ENCODE assay signal across 7 cellular contexts in the genomic region with DNA sequence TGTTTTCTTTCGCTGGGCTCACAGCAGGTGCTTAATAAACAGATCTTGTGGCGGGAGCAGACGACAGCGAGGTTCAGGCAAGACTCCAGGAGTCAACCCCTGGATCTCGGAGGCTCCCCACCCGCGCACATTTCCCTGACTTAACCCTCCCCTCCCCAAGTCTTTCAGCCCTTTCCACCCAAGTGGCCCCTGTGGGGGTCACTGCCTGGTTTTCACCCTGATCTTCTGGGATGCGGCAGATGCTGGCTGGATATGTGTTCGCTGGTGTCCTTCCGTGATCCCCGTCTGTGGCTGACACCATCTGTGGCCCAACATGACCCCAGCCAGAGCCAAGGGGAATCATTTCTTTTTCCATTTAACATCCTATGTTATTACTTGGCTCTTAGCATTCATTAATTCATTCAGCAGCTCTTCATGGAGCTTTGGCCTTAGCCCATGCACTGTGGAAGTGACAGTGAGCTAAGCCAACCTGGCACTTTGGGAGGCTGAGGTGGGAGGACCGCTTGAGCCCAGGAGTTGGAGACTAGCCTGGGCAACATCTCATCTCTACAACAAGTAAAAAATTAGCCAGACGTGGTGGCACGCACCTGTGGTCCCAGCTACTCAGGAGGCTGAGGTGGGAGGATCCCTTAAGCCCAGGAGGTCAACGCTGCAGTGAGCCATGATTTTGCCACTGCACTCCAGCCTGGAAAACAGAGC. TPM values are rescaled to one million over a fixed set of nuclear protein-coding genes. Genes with fewer than 3 reads are reported as not detected.
A peak's percentile ranks its signal among the peaks of the same experiment; 100 is the strongest.
DNase-seq lines count a peak whose midpoint lies in the region; ATAC-seq and TF ChIP-seq lines count a peak whose summit lies in the region.
"Not testable (repeated sequence)": the region's sequence is repeated elsewhere in the genome, so short reads cannot be mapped to it uniquely, and the experiment has no call there.

No MANE protein-coding gene starts in this region.

- H3K18ac ChIP-seq in mesenchymal stem cell (ENCODE audit: low read depth in 1 of 2, low read length in 2 of 2), result not testable (repeated sequence)

- H3K27ac ChIP-seq in esophagus squamous epithelium (peak overlapping the region in 3 of 4 donors; percentile 85 to 88 (median 87)), gastrocnemius medialis (peak overlapping the region; percentile 66 to 90 (median 84))
- H3K27ac ChIP-seq in mesenchymal stem cell (ENCODE audit: low read length, poor library complexity, severe bottlenecking), result not testable (repeated sequence)

- peak overlapping the region; percentile 79 for H3K4me2 ChIP-seq in mesenchymal stem cell (ENCODE audit: low read length, poor library complexity, severe bottlenecking)

- not testable (repeated sequence) for H3K9me3 ChIP-seq in esophagus squamous epithelium; mesenchymal stem cell (ENCODE audit: control insufficient read depth, low read length); gastrocnemius medialis

- not testable (repeated sequence) for H2BK12ac ChIP-seq in mesenchymal stem cell (ENCODE audit: low read length in 2 of 2)

- TF ChIP-seq POLR2A in esophagus squamous epithelium (IDR thresholded peaks at IDR 0.05); gastrocnemius medialis (IDR thresholded peaks at IDR 0.05): not testable (repeated sequence)

- not testable (repeated sequence) for ATAC-seq in gastrocnemius medialis

- H2BK120ac ChIP-seq in mesenchymal stem cell (ENCODE audit: low read depth, low read length), result not testable (repeated sequence)

- not testable (repeated sequence) for H4K91ac ChIP-seq in mesenchymal stem cell (ENCODE audit: low read length)

- H2BK15ac ChIP-seq in mesenchymal stem cell (ENCODE audit: low read depth, poor library complexity, severe bottlenecking), result peak overlapping the region; percentile 69

- not testable (repeated sequence) for H3K14ac ChIP-seq in mesenchymal stem cell (ENCODE audit: low read length in 2 of 2)

- H2AK5ac ChIP-seq in mesenchymal stem cell (ENCODE audit: low read length, severe bottlenecking), result peak overlapping the region; percentile 73

- not testable (repeated sequence) for H3K79me1 ChIP-seq in mesenchymal stem cell (replicated peaks; ENCODE audit: low read length, poor library complexity, severe bottlenecking)

- intact Hi-C loops in esophagus squamous epithelium (cut with DNase I); gastrocnemius medialis (cut with DNase I; ENCODE audit: low total_unique reads): not testable (repeated sequence)

- H3K4me3 ChIP-seq in WI38 (ENCODE audit: low read depth, low read length), result peak overlapping the region; percentile 81
- H3K4me3 ChIP-seq in astrocyte of the cerebellum (ENCODE audit: low read depth, low read length), result peak overlapping the region; percentile 55
- peak overlapping the region; percentile 62 to 93 (median 85) for H3K4me3 ChIP-seq in esophagus squamous epithelium
- H3K4me3 ChIP-seq in mesenchymal stem cell (ENCODE audit: insufficient read depth in 1 of 2, low read depth in 1 of 2, low read length in 2 of 2), result peak overlapping the region in 1 of 2 experiments; percentile 85
- peak overlapping the region; percentile 68 to 100 (median 73) for H3K4me3 ChIP-seq in gastrocnemius medialis

- H3K36me3 ChIP-seq in esophagus squamous epithelium; mesenchymal stem cell (ENCODE audit: control insufficient read depth in 1 of 2, insufficient read depth in 2 of 2, low read depth in 1 of 2, low read length in 2 of 2); gastrocnemius medialis: not testable (repeated sequence)

- WGBS in esophagus squamous epithelium, 2 donors, result 43 to 47% methylated on average over 15 of the region's 15 CpGs
- 65% methylated on average over 15 of the region's 15 CpGs for WGBS in mesenchymal stem cell

- not testable (repeated sequence) for H3K23ac ChIP-seq in mesenchymal stem cell (ENCODE audit: low read length in 2 of 2)

- H3K4me1 ChIP-seq in esophagus squamous epithelium, result peaks cover 16 to 41% (median 17%) of the 10 kb centered on the region in 3 donors
- not testable (repeated sequence) for H3K4me1 ChIP-seq in mesenchymal stem cell (ENCODE audit: control insufficient read depth, insufficient read depth, low read depth, low read length)
- peaks cover 13% of the 10 kb centered on the region in 2 donors for H3K4me1 ChIP-seq in gastrocnemius medialis

- peak; percentile 58 for DNase-seq in DMS 273 treated with DMSO at 0.1 percent for 48 hours (lab: John Stamatoyannopoulos, UW)
- DNase-seq in NCI-H1417 (lab: John Stamatoyannopoulos, UW), result peak in 2 of 3 experiments; percentile 51 to 60
- DNase-seq in astrocyte of the cerebellum (ENCODE audit: low read depth); esophagus squamous epithelium (lab: John Stamatoyannopoulos, UW); mesenchymal stem cell; gastrocnemius medialis: not testable (repeated sequence)

- not testable (repeated sequence) for H4K8ac ChIP-seq in mesenchymal stem cell (ENCODE audit: low read length)

- H3K4ac ChIP-seq in mesenchymal stem cell (ENCODE audit: low read depth in 1 of 2, low read length in 2 of 2), result not testable (repeated sequence)

- not testable (repeated sequence) for H2AFZ ChIP-seq in mesenchymal stem cell (ENCODE audit: low read depth, low read length)

- not testable (repeated sequence) for H2BK5ac ChIP-seq in mesenchymal stem cell (ENCODE audit: low read depth, low read length, poor library complexity, severe bottlenecking)

- in situ Hi-C loops in astrocyte of the cerebellum (cut with HindIII; ENCODE audit: low sequenced_read_pairs); gastrocnemius medialis (cut with MboI; ENCODE audit: low sequenced_read_pairs in 4 of 4): not testable (repeated sequence)

- TF ChIP-seq CTCF in WI38 (IDR thresholded peaks at IDR 0.05; ENCODE audit: low read depth, low read length); astrocyte of the cerebellum (IDR thresholded peaks at IDR 0.05; ENCODE audit: low read depth, low read length, missing control alignments); esophagus squamous epithelium (IDR thresholded peaks at IDR 0.05); gastrocnemius medialis (IDR thresholded peaks at IDR 0.05 in 4 of 5, conservative IDR thresholded peaks at IDR 0.05 in 1 of 5): not testable (repeated sequence)

- H3K9ac ChIP-seq in mesenchymal stem cell (ENCODE audit: low read length), result peak overlapping the region; percentile 89

- not testable (repeated sequence) for H3K27me3 ChIP-seq in esophagus squamous epithelium; mesenchymal stem cell (ENCODE audit: control insufficient read depth in 1 of 2, insufficient read depth in 1 of 2, low read length in 2 of 2); gastrocnemius medialis

RNA-seq across cellular contexts. Expression of a gene that starts 6.7 kb away (rescaled TPM):
- 10 to 100 TPM in 3 of 4 donors, 1 to 10 TPM in 1; 8.5 to 43.1 (median 30.2) TPM for total RNA-seq in esophagus squamous epithelium
- polyA plus RNA-seq in mesenchymal stem cell (2013, experiment 1 of 2), result 7.4 TPM
- polyA plus RNA-seq in mesenchymal stem cell (2013, experiment 2 of 2), result 6.9 TPM
- 1 to 10 TPM; 3.0 to 8.0 (median 5.3) TPM for total RNA-seq in gastrocnemius medialis

RNA-seq across cellular contexts. Expression of a gene that starts 19.3 kb away (rescaled TPM):
- total RNA-seq in esophagus squamous epithelium (under 1 TPM; under 0.01 TPM), gastrocnemius medialis (under 1 TPM in 1 of 4 donors, not detected in 3; under 0.01 TPM)
- polyA plus RNA-seq in mesenchymal stem cell (2013, experiment 1 of 2), result not detected
- not detected for polyA plus RNA-seq in mesenchymal stem cell (2013, experiment 2 of 2)
